Comparison of ENCODE assay signal across 1 cellular context in genomic region chr6:30097902-30098606, GRCh38.
TF ChIP-seq lines count a peak whose summit lies in the region.

No MANE protein-coding gene starts in this region.

TF ChIP-seq in K562, 482 proteins besides CTCF, POLR2A, EP300 and RAD21:
- TF ChIP-seq SMARCE1 (IDR thresholded peaks at IDR 0.05) (no peak), RBM15 (IDR thresholded peaks at IDR 0.05; ENCODE audit: insufficient read depth, low read length) (no peak), HNRNPLL (IDR thresholded peaks at IDR 0.05; ENCODE audit: low read depth, low read length, poor library complexity, severe bottlenecking) (no peak), SREBF2 (CRISPR knock-in tag; IDR thresholded peaks at IDR 0.05) (no peak), FIP1L1 (IDR thresholded peaks at IDR 0.05; ENCODE audit: low read depth, low read length, poor library complexity, severe bottlenecking) (no peak), MED1 (CRISPR knock-in tag; IDR thresholded peaks at IDR 0.05; ENCODE audit: borderline replicate concordance) (no peak), SOX6 (IDR thresholded peaks at IDR 0.05) (peak; percentile 26; the same call in 1 of the 2 replicates), ARHGAP35 (IDR thresholded peaks at IDR 0.05; ENCODE audit: partially characterized antibody) (no peak), KLF1 (tag; IDR thresholded peaks at IDR 0.05) (no peak), TEAD1 (CRISPR knock-in tag; IDR thresholded peaks at IDR 0.05) (0 out of 4 replicates have a peak, but pooled peaks of 1 of the 2 experiments have one; percentile 36), ZBTB1 (CRISPR knock-in tag; IDR thresholded peaks at IDR 0.05; ENCODE audit: borderline replicate concordance, low read depth) (no peak), BCOR (IDR thresholded peaks at IDR 0.05) (no peak), CBFA2T3 (IDR thresholded peaks at IDR 0.05) (peak; percentile 26; the same call in 1 of the 2 replicates), BHLHE40 (IDR thresholded peaks at IDR 0.05; ENCODE audit: low read length) (no peak), RCOR1 (IDR thresholded peaks at IDR 0.05; ENCODE audit: borderline replicate concordance in 1 of 2, low read depth in 2 of 2, low read length in 2 of 2) (0 out of 4 replicates have a peak, but pooled peaks of 1 of the 2 experiments have one; percentile 27), JUNB (CRISPR knock-in tag; conservative IDR thresholded peaks at IDR 0.05) (no peak), TEAD4 (IDR thresholded peaks at IDR 0.05; ENCODE audit: low read length) (peak; percentile 20; the same call in 1 of the 2 replicates), TEAD4 (CRISPR knock-in tag; IDR thresholded peaks at IDR 0.05; ENCODE audit: borderline replicate concordance) (no peak), CTBP1 (IDR thresholded peaks at IDR 0.05; ENCODE audit: borderline replicate concordance) (peak; percentile 53; the same call in 1 of the 2 replicates), ARNT (IDR thresholded peaks at IDR 0.05) (no peak), RBM39 (optimal IDR thresholded peaks at IDR 0.05; ENCODE audit: low read depth, low read length) (no peak)
- TF ChIP-seq, protein P1, sequence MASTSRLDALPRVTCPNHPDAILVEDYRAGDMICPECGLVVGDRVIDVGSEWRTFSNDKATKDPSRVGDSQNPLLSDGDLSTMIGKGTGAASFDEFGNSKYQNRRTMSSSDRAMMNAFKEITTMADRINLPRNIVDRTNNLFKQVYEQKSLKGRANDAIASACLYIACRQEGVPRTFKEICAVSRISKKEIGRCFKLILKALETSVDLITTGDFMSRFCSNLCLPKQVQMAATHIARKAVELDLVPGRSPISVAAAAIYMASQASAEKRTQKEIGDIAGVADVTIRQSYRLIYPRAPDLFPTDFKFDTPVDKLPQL (IDR thresholded peaks at IDR 0.05; ENCODE audit: extremely low read depth, insufficient read length): no peak
- TF ChIP-seq, protein P2, sequence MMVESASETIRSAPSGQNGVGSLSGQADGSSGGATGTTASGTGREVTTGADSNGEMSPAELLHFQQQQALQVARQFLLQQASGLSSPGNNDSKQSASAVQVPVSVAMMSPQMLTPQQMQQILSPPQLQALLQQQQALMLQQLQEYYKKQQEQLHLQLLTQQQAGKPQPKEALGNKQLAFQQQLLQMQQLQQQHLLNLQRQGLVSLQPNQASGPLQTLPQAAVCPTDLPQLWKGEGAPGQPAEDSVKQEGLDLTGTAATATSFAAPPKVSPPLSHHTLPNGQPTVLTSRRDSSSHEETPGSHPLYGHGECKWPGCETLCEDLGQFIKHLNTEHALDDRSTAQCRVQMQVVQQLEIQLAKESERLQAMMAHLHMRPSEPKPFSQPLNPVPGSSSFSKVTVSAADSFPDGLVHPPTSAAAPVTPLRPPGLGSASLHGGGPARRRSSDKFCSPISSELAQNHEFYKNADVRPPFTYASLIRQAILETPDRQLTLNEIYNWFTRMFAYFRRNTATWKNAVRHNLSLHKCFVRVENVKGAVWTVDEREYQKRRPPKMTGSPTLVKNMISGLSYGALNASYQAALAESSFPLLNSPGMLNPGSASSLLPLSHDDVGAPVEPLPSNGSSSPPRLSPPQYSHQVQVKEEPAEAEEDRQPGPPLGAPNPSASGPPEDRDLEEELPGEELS (CRISPR knock-in tag; IDR thresholded peaks at IDR 0.05; ENCODE audit: borderline replicate concordance): no peak
- TF ChIP-seq, protein P3, sequence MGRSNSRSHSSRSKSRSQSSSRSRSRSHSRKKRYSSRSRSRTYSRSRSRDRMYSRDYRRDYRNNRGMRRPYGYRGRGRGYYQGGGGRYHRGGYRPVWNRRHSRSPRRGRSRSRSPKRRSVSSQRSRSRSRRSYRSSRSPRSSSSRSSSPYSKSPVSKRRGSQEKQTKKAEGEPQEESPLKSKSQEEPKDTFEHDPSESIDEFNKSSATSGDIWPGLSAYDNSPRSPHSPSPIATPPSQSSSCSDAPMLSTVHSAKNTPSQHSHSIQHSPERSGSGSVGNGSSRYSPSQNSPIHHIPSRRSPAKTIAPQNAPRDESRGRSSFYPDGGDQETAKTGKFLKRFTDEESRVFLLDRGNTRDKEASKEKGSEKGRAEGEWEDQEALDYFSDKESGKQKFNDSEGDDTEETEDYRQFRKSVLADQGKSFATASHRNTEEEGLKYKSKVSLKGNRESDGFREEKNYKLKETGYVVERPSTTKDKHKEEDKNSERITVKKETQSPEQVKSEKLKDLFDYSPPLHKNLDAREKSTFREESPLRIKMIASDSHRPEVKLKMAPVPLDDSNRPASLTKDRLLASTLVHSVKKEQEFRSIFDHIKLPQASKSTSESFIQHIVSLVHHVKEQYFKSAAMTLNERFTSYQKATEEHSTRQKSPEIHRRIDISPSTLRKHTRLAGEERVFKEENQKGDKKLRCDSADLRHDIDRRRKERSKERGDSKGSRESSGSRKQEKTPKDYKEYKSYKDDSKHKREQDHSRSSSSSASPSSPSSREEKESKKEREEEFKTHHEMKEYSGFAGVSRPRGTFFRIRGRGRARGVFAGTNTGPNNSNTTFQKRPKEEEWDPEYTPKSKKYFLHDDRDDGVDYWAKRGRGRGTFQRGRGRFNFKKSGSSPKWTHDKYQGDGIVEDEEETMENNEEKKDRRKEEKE (IDR thresholded peaks at IDR 0.05; ENCODE audit: borderline replicate concordance in 1 of 2, control insufficient read depth in 1 of 2, low read depth in 2 of 2, low read length in 1 of 2): no peak
